In the genomic region with DNA sequence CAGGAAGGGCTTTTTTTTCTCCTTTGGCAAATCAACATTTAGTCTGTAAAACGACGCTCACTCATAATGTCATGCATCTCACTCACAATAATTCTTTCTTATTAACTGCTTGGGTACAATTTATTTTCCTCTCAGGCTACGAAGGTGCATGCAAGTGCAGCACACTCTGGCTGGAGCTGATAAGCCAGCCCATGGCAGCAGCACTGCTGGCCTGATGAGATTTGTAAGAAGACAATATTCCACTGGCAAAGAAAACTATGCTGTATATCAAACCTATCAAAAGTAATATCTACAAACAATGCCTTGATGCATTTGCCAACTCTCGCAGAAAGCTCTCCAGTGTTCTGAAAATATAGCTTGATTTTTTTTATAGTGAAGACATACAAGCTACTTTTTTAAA, we compare ENCODE assay signal across 37 cellular contexts.
"Had no signal": no experiment of that assay in that cellular context is flagged by ENCODE, and none has a peak within 500 bp of the region (broad histone marks: within the 10 kb centered on the region; RNA-seq: fewer than 3 reads in every experiment).

No MANE protein-coding gene starts in this region.

- H3K27me3 Mint-ChIP-seq: activated CD4-positive, alpha-beta memory T cell treated with anti-CD3 and anti-CD28 coated beads for 36 hours; activated CD4-positive, alpha-beta T cell treated with anti-CD3 and anti-CD28 coated beads for 36 hours; activated CD4-positive, alpha-beta T cell treated with anti-CD3 and anti-CD28 coated beads, Interleukin-2, amount 10 ng/mL, durations not matched to agents 24 days and 14 days; activated CD8-positive, alpha-beta memory T cell treated with anti-CD3 and anti-CD28 coated beads, Interleukin-2, amount 10 ng/mL, durations not matched to agents 7 days and 5 days; activated naive CD4-positive, alpha-beta T cell treated with anti-CD3 and anti-CD28 coated beads, Interleukin-2, amount 50 U/mL, for 24 hours; brain; T-helper 17 cell had no signal

- H3K36me3 Mint-ChIP-seq: activated CD4-positive, alpha-beta memory T cell treated with anti-CD3 and anti-CD28 coated beads for 36 hours; activated CD8-positive, alpha-beta memory T cell treated with anti-CD3 and anti-CD28 coated beads, Interleukin-2, amount 10 ng/mL, durations not matched to agents 7 days and 5 days; activated naive CD4-positive, alpha-beta T cell treated with anti-CD3 and anti-CD28 coated beads, Interleukin-2, amount 50 U/mL, for 24 hours; activated naive CD8-positive, alpha-beta T cell treated with anti-CD3 and anti-CD28 coated beads for 36 hours; brain had no signal

- H3K4me1 Mint-ChIP-seq: activated CD4-positive, alpha-beta T cell treated with anti-CD3 and anti-CD28 coated beads for 36 hours; activated CD4-positive, alpha-beta T cell treated with anti-CD3 and anti-CD28 coated beads, Interleukin-2, amount 10 ng/mL, durations not matched to agents 24 days and 14 days; activated CD8-positive, alpha-beta memory T cell treated with anti-CD3 and anti-CD28 coated beads, Interleukin-2, amount 10 ng/mL, durations not matched to agents 7 days and 5 days; activated naive CD4-positive, alpha-beta T cell treated with anti-CD3 and anti-CD28 coated beads, Interleukin-2, amount 50 U/mL, for 24 hours; activated naive CD8-positive, alpha-beta T cell treated with anti-CD3 and anti-CD28 coated beads for 36 hours; activated naive CD8-positive, alpha-beta T cell treated with anti-CD3 and anti-CD28 coated beads, Interleukin-2, amount 50 U/mL, for 24 hours; brain; T-helper 17 cell had no signal

- H3K27ac ChIP-seq: adrenal gland, cardiac muscle cell, colonic mucosa, heart left ventricle had no signal

- H3K4me3 ChIP-seq: adrenal gland, breast epithelium, cardiac muscle cell, colonic mucosa, heart left ventricle had no signal

- H3K27me3 ChIP-seq: adrenal gland, breast epithelium, cardiac muscle cell, colonic mucosa, heart left ventricle had no signal

- DNase-seq: activated CD4-positive, alpha-beta memory T cell treated with anti-CD3 and anti-CD28 coated beads for 36 hours; activated CD4-positive, alpha-beta T cell treated with anti-CD3 and anti-CD28 coated beads for 36 hours; activated CD4-positive, alpha-beta T cell treated with anti-CD3 and anti-CD28 coated beads, Interleukin-2, amount 10 ng/mL, durations not matched to agents 24 days and 14 days; activated CD4-positive, CD25-positive, alpha-beta regulatory T cell; activated CD4-positive, CD25-positive, alpha-beta regulatory T cell treated with anti-CD3 and anti-CD28 coated beads, Interleukin-2, amount 50 U/mL, for 72 hours; activated CD8-positive, alpha-beta memory T cell treated with anti-CD3 and anti-CD28 coated beads, Interleukin-2, amount 10 ng/mL, durations not matched to agents 7 days and 5 days; activated CD8-positive, alpha-beta memory T cell treated with anti-CD3 and anti-CD28 coated beads, Interleukin-2, amount 50 U/mL, for 4 hours; activated CD8-positive, alpha-beta T cell treated with anti-CD3 and anti-CD28 coated beads, Interleukin-2, amount 10 ng/mL, durations not matched to agents 7 days and 5 days; activated effector memory CD4-positive, alpha-beta T cell treated with anti-CD3 and anti-CD28 coated beads, Interleukin-2, amount 50 U/mL, for 16 hours; activated naive CD4-positive, alpha-beta T cell treated with anti-CD3 and anti-CD28 coated beads for 36 hours; activated naive CD8-positive, alpha-beta T cell treated with anti-CD3 and anti-CD28 coated beads for 36 hours; activated naive CD8-positive, alpha-beta T cell treated with anti-CD3 and anti-CD28 coated beads, Interleukin-2, amount 50 U/mL, for 24 hours; activated T-cell treated with anti-CD3 and anti-CD28 coated beads, Interleukin-2, amount 50 U/mL, for 1 hour; activated T-cell treated with anti-CD3 and anti-CD28 coated beads, Interleukin-2, amount 50 U/mL, for 48 hours; adrenal gland; amygdala; aorta; central memory CD4-positive, alpha-beta T cell; cerebellar nuclear complex; colonic mucosa; effector CD8-positive, alpha-beta T cell; foreskin fibroblast; heart left ventricle; T-helper 1 cell; T-helper 17 cell; T1000 had no signal

- H3K9me3 ChIP-seq: adrenal gland, breast epithelium, colonic mucosa, heart left ventricle had no signal

- H3K36me3 ChIP-seq: adrenal gland, breast epithelium, cardiac muscle cell, colonic mucosa, heart left ventricle had no signal

- ATAC-seq: activated CD4-positive, alpha-beta T cell treated with anti-CD3 and anti-CD28 coated beads for 36 hours; activated CD8-positive, alpha-beta memory T cell treated with anti-CD3 and anti-CD28 coated beads, Interleukin-2, amount 10 ng/mL, durations not matched to agents 7 days and 5 days; activated CD8-positive, alpha-beta T cell treated with anti-CD3 and anti-CD28 coated beads, Interleukin-2, amount 10 ng/mL, durations not matched to agents 7 days and 5 days; activated naive CD8-positive, alpha-beta T cell treated with anti-CD3 and anti-CD28 coated beads, Interleukin-2, amount 50 U/mL, for 24 hours; esophagus mucosa; heart left ventricle; T-helper 17 cell had no signal

- H3K4me3 Mint-ChIP-seq: activated CD4-positive, alpha-beta memory T cell treated with anti-CD3 and anti-CD28 coated beads for 36 hours; activated CD4-positive, alpha-beta T cell treated with anti-CD3 and anti-CD28 coated beads for 36 hours; activated CD4-positive, alpha-beta T cell treated with anti-CD3 and anti-CD28 coated beads, Interleukin-2, amount 10 ng/mL, durations not matched to agents 24 days and 14 days; activated CD8-positive, alpha-beta memory T cell treated with anti-CD3 and anti-CD28 coated beads, Interleukin-2, amount 10 ng/mL, durations not matched to agents 7 days and 5 days; activated CD8-positive, alpha-beta T cell treated with anti-CD3 and anti-CD28 coated beads, Interleukin-2, amount 10 ng/mL, durations not matched to agents 7 days and 5 days; activated naive CD4-positive, alpha-beta T cell treated with anti-CD3 and anti-CD28 coated beads for 36 hours; activated naive CD4-positive, alpha-beta T cell treated with anti-CD3 and anti-CD28 coated beads, Interleukin-2, amount 50 U/mL, for 24 hours; activated naive CD8-positive, alpha-beta T cell treated with anti-CD3 and anti-CD28 coated beads for 36 hours; activated naive CD8-positive, alpha-beta T cell treated with anti-CD3 and anti-CD28 coated beads, Interleukin-2, amount 50 U/mL, for 24 hours; activated T-helper 1 cell treated with anti-CD3 and anti-CD28 coated beads, Interleukin-12 subunit alpha, Interleukin-12 subunit beta, Interleukin-2, Interleukin-4 antibody, amounts not matched to agents 30 ng/mL and 10 ng/mL and 1 ng/mL, durations not matched to agents 14 hours and 24 hours and 36 hours; brain; T-helper 17 cell; T-helper 2 cell treated with Interferon-gamma antibody and Interleukin-4, amounts not matched to agents 5 μg/mL and 100 μg/mL, for 36 hours had no signal

- H3K4me1 ChIP-seq: adrenal gland, breast epithelium, colonic mucosa, heart left ventricle had no signal

- FAIRE-seq: endometrium, endothelial cell of umbilical vein, frontal cortex had no signal

- H3K27ac Mint-ChIP-seq: activated CD4-positive, alpha-beta memory T cell treated with anti-CD3 and anti-CD28 coated beads for 36 hours; activated CD4-positive, alpha-beta T cell treated with anti-CD3 and anti-CD28 coated beads for 36 hours; activated CD4-positive, alpha-beta T cell treated with anti-CD3 and anti-CD28 coated beads, Interleukin-2, amount 10 ng/mL, durations not matched to agents 24 days and 14 days; activated CD8-positive, alpha-beta memory T cell treated with anti-CD3 and anti-CD28 coated beads, Interleukin-2, amount 10 ng/mL, durations not matched to agents 7 days and 5 days; activated CD8-positive, alpha-beta T cell treated with anti-CD3 and anti-CD28 coated beads, Interleukin-2, amount 10 ng/mL, durations not matched to agents 7 days and 5 days; activated naive CD4-positive, alpha-beta T cell treated with anti-CD3 and anti-CD28 coated beads for 36 hours; activated naive CD4-positive, alpha-beta T cell treated with anti-CD3 and anti-CD28 coated beads, Interleukin-2, amount 50 U/mL, for 24 hours; activated naive CD8-positive, alpha-beta T cell treated with anti-CD3 and anti-CD28 coated beads for 36 hours; activated naive CD8-positive, alpha-beta T cell treated with anti-CD3 and anti-CD28 coated beads, Interleukin-2, amount 50 U/mL, for 24 hours; activated T-helper 1 cell treated with anti-CD3 and anti-CD28 coated beads, Interleukin-12 subunit alpha, Interleukin-12 subunit beta, Interleukin-2, Interleukin-4 antibody, amounts not matched to agents 30 ng/mL and 10 ng/mL and 1 ng/mL, durations not matched to agents 14 hours and 24 hours and 36 hours; activated T-helper 2 cell treated with anti-CD3 and anti-CD28 coated beads, Interferon-gamma antibody, Interleukin-2, Interleukin-4, amounts not matched to agents 10 μg/mL and 5 μg/mL and 100 μg/mL, durations not matched to agents 14 hours and 24 hours and 36 hours; brain; T-helper 17 cell; T-helper 2 cell treated with Interferon-gamma antibody and Interleukin-4, amounts not matched to agents 5 μg/mL and 100 μg/mL, for 36 hours had no signal

- H3K9me3 Mint-ChIP-seq: activated CD4-positive, alpha-beta memory T cell treated with anti-CD3 and anti-CD28 coated beads for 36 hours; activated CD4-positive, alpha-beta T cell treated with anti-CD3 and anti-CD28 coated beads, Interleukin-2, amount 10 ng/mL, durations not matched to agents 24 days and 14 days; activated naive CD4-positive, alpha-beta T cell treated with anti-CD3 and anti-CD28 coated beads for 36 hours; activated naive CD4-positive, alpha-beta T cell treated with anti-CD3 and anti-CD28 coated beads, Interleukin-2, amount 50 U/mL, for 24 hours; activated naive CD8-positive, alpha-beta T cell treated with anti-CD3 and anti-CD28 coated beads for 36 hours; activated naive CD8-positive, alpha-beta T cell treated with anti-CD3 and anti-CD28 coated beads, Interleukin-2, amount 50 U/mL, for 24 hours; activated T-helper 1 cell treated with anti-CD3 and anti-CD28 coated beads, Interleukin-12 subunit alpha, Interleukin-12 subunit beta, Interleukin-2, Interleukin-4 antibody, amounts not matched to agents 30 ng/mL and 10 ng/mL and 1 ng/mL, durations not matched to agents 14 hours and 24 hours and 36 hours; activated T-helper 2 cell treated with anti-CD3 and anti-CD28 coated beads, Interferon-gamma antibody, Interleukin-2, Interleukin-4, amounts not matched to agents 10 μg/mL and 5 μg/mL and 100 μg/mL, durations not matched to agents 14 hours and 24 hours and 36 hours; T-helper 2 cell treated with Interferon-gamma antibody and Interleukin-4, amounts not matched to agents 5 μg/mL and 100 μg/mL, for 36 hours had no signal
